ENCODE assay signal across 1 cellular context in the genomic region with DNA sequence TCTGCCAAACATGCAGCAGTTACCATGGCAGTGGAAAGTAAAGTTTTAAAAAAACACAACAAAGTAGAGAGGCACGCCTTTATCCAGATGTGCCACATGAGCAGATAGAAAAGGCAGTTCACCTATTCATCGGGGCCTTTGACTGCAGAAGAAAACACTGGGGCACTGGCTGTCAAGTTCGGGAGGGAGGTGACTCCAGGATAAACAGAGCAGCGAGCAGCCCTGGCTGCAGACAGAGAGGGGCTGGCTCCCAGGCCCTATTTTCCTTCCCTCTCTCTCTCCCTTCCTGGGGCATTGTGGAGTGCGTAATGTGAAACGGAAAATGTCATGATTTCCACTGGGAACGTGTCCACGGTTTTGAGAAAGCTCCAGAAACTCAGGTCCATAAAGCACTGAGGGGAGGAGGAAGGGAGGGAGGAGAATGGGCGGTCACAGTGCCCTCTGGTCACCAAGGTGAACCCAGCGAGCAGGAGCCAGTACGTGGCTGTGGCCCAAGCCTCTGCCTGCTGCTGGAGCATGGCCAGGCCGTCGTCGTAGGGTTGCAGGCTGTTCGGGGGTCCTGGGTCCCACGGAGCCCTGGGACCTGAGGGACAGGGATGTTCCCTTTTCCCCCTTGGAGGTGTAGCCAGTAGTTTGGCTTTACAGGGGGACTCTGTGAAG.
TF ChIP-seq lines count a peak whose summit lies in the region.

No MANE protein-coding gene starts in this region.

TF ChIP-seq in HCT116, 20 proteins besides CTCF, POLR2A, EP300 and RAD21:
- TF ChIP-seq, protein P1, sequence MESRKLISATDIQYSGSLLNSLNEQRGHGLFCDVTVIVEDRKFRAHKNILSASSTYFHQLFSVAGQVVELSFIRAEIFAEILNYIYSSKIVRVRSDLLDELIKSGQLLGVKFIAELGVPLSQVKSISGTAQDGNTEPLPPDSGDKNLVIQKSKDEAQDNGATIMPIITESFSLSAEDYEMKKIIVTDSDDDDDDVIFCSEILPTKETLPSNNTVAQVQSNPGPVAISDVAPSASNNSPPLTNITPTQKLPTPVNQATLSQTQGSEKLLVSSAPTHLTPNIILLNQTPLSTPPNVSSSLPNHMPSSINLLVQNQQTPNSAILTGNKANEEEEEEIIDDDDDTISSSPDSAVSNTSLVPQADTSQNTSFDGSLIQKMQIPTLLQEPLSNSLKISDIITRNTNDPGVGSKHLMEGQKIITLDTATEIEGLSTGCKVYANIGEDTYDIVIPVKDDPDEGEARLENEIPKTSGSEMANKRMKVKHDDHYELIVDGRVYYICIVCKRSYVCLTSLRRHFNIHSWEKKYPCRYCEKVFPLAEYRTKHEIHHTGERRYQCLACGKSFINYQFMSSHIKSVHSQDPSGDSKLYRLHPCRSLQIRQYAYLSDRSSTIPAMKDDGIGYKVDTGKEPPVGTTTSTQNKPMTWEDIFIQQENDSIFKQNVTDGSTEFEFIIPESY (IDR thresholded peaks at IDR 0.05; ENCODE audit: extremely low read depth, insufficient replicate concordance, low read length), result no peak
- TF ChIP-seq ELF1 (IDR thresholded peaks at IDR 0.05; ENCODE audit: borderline replicate concordance, low read depth) (no peak), SRF (IDR thresholded peaks at IDR 0.05; ENCODE audit: low read depth) (no peak; the same call in 1 of the 2 replicates), YY1 (IDR thresholded peaks at IDR 0.05; ENCODE audit: extremely low read depth, insufficient replicate concordance, low read depth, low read length) (no peak), JUND (IDR thresholded peaks at IDR 0.05) (no peak), CEBPB (IDR thresholded peaks at IDR 0.05; ENCODE audit: low read depth) (no peak), SIN3A (IDR thresholded peaks at IDR 0.05; ENCODE audit: low read depth) (no peak)
TF ChIP-seq in HCT116: peak in this region for 0.
